ENCODE assay signal across 15 cellular contexts in the genomic region with DNA sequence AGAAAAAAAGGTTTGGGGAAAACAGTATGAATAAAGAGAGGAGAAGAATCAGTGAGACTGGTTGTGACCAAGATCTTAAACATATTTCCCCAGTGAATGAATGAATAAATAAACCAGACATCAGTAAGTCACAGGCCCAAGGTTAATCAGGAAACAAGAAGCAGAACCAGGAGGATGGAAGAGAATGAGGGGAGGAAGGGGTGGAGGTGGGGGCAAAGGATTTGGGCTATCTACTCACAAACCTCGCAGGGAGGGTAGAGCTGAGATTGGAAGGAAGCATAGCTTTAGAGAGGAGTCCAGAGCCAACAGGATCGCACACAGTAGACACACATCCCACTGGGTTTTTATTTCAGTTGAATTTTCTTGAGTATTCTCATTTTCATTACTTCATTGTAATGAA. TPM values are rescaled to one million over a fixed set of nuclear protein-coding genes. Genes with fewer than 3 reads are reported as not detected.
DNase-seq lines count a peak whose midpoint lies in the region; ATAC-seq and TF ChIP-seq lines count a peak whose summit lies in the region.
"Had no signal": no experiment of that assay in that cellular context is flagged by ENCODE, and none has a peak within 500 bp of the region (broad histone marks: within the 10 kb centered on the region; RNA-seq: fewer than 3 reads in every experiment).

No MANE protein-coding gene starts in this region.

- no peak overlapping the region for H3K4me3 ChIP-seq in HEK293 (ENCODE audit: low read depth, low read length)
- H3K4me3 ChIP-seq: HAP-1 had no signal

- no peak for TF ChIP-seq CTCF in HEK293 (tag by site-specific recombination; IDR thresholded peaks at IDR 0.05)

- no peak for DNase-seq in activated naive CD4-positive, alpha-beta T cell treated with anti-CD3 and anti-CD28 coated beads, Interleukin-2, amount 50 U/mL, for 72 hours (ENCODE audit: low spot score in 2 of 2)
- no peak for DNase-seq in activated naive CD4-positive, alpha-beta T cell treated with anti-CD3 and anti-CD28 coated beads, Interleukin-2, amount 50 U/mL, for 16 hours
- DNase-seq in activated naive CD8-positive, alpha-beta T cell treated with anti-CD3 and anti-CD28 coated beads, Interleukin-2, amount 50 U/mL, for 24 hours = no peak
- no peak for DNase-seq in DMS153 treated with DMSO at 0.1 percent for 48 hours (lab: John Stamatoyannopoulos, UW; ENCODE audit: unreplicated experiment)
- no peak for DNase-seq in SHP77 (lab: John Stamatoyannopoulos, UW)
- DNase-seq: DMS 273 treated with DMSO at 0.1 percent for 48 hours, EL, NCI-H1436, NCI-H2029 treated with DMSO at 0.1 percent for 48 hours, NCI-H524, SHP77 treated with DMSO at 0.1 percent for 48 hours had no signal

- no peak overlapping the region for H3K4me3 Mint-ChIP-seq in activated naive CD8-positive, alpha-beta T cell treated with anti-CD3 and anti-CD28 coated beads, Interleukin-2, amount 50 U/mL, for 24 hours
- H3K4me3 Mint-ChIP-seq: B cell had no signal

- H3K27ac Mint-ChIP-seq in activated naive CD4-positive, alpha-beta T cell treated with anti-CD3 and anti-CD28 coated beads, Interleukin-2, amount 50 U/mL, for 72 hours = peak overlapping the region; percentile 63
- H3K27ac Mint-ChIP-seq in activated naive CD8-positive, alpha-beta T cell treated with anti-CD3 and anti-CD28 coated beads, Interleukin-2, amount 50 U/mL, for 24 hours = peak overlapping the region; percentile 15
- H3K27ac Mint-ChIP-seq: B cell had no signal

- POLR2A ChIA-PET in HEK293 (lab: Yijun Ruan, JAX) = no interaction called here

- TF ChIP-seq POLR2A in GM18505 (IDR thresholded peaks at IDR 0.05; ENCODE audit: borderline replicate concordance, extremely low read depth, insufficient read depth, insufficient read length) = no peak

- H3K9me3 Mint-ChIP-seq in activated naive CD4-positive, alpha-beta T cell treated with anti-CD3 and anti-CD28 coated beads, Interleukin-2, amount 50 U/mL, for 72 hours = no peaks in the 10 kb centered on the region
- no peaks in the 10 kb centered on the region for H3K9me3 Mint-ChIP-seq in activated naive CD8-positive, alpha-beta T cell treated with anti-CD3 and anti-CD28 coated beads, Interleukin-2, amount 50 U/mL, for 24 hours

- no peaks in the 10 kb centered on the region for H3K27me3 Mint-ChIP-seq in activated naive CD8-positive, alpha-beta T cell treated with anti-CD3 and anti-CD28 coated beads, Interleukin-2, amount 50 U/mL, for 24 hours

- H3K27ac ChIP-seq in HEK293 (ENCODE audit: extremely low read depth, low read depth, low read length) = no peak overlapping the region

- ATAC-seq in activated naive CD4-positive, alpha-beta T cell treated with anti-CD3 and anti-CD28 coated beads, Interleukin-2, amount 50 U/mL, for 72 hours = no peak
- no peak for ATAC-seq in activated naive CD8-positive, alpha-beta T cell treated with anti-CD3 and anti-CD28 coated beads, Interleukin-2, amount 50 U/mL, for 24 hours
- no peak for ATAC-seq in GM18505 (IDR thresholded peaks at IDR 0.05; ENCODE audit: unreplicated experiment)

- peaks cover 0 to 37% of the 10 kb centered on the region in 2 donors for H3K36me3 Mint-ChIP-seq in activated naive CD4-positive, alpha-beta T cell treated with anti-CD3 and anti-CD28 coated beads, Interleukin-2, amount 50 U/mL, for 72 hours
- peaks cover 16% of the 10 kb centered on the region for H3K36me3 Mint-ChIP-seq in activated naive CD8-positive, alpha-beta T cell treated with anti-CD3 and anti-CD28 coated beads, Interleukin-2, amount 50 U/mL, for 24 hours (ENCODE audit: low read depth)

- 0 out of 2 replicates have a peak, but pooled peaks cover 3% of the 10 kb centered on the region for H3K4me1 ChIP-seq in HEK293 (ENCODE audit: control insufficient read depth, insufficient read depth, low read length)
- H3K4me1 ChIP-seq: HAP-1 had no signal

- no peaks in the 10 kb centered on the region for H3K9me3 ChIP-seq in HEK293 (ENCODE audit: control insufficient read depth, insufficient read depth, low read depth, low read length)
- H3K9me3 ChIP-seq: HAP-1 had no signal

- H3K36me3 ChIP-seq in HEK293 (ENCODE audit: control insufficient read depth in 2 of 2, insufficient read depth in 1 of 2, low read length in 2 of 2) = no peaks in the 10 kb centered on the region
- H3K36me3 ChIP-seq: HAP-1 had no signal

- CTCF ChIA-PET in HEK293 (lab: Yijun Ruan, JAX) = no interaction called here

- H3K4me1 Mint-ChIP-seq in activated naive CD8-positive, alpha-beta T cell treated with anti-CD3 and anti-CD28 coated beads, Interleukin-2, amount 50 U/mL, for 24 hours = peaks cover 36% of the 10 kb centered on the region
- H3K4me1 Mint-ChIP-seq: B cell had no signal

TF ChIP-seq in HEK293, 187 proteins besides CTCF, POLR2A, EP300 and RAD21:
- TF ChIP-seq, protein P1, sequence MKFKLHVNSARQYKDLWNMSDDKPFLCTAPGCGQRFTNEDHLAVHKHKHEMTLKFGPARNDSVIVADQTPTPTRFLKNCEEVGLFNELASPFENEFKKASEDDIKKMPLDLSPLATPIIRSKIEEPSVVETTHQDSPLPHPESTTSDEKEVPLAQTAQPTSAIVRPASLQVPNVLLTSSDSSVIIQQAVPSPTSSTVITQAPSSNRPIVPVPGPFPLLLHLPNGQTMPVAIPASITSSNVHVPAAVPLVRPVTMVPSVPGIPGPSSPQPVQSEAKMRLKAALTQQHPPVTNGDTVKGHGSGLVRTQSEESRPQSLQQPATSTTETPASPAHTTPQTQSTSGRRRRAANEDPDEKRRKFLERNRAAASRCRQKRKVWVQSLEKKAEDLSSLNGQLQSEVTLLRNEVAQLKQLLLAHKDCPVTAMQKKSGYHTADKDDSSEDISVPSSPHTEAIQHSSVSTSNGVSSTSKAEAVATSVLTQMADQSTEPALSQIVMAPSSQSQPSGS (tag by site-specific recombination; IDR thresholded peaks at IDR 0.05; ENCODE audit: low read depth) = no peak
- TF ChIP-seq ZNF169 (tag by site-specific recombination; IDR thresholded peaks at IDR 0.05) (no peak), KLF1 (tag by site-specific recombination; IDR thresholded peaks at IDR 0.05) (no peak), ZNF776 (tag by site-specific recombination; IDR thresholded peaks at IDR 0.05; ENCODE audit: borderline replicate concordance) (no peak), SP3 (tag by site-specific recombination; IDR thresholded peaks at IDR 0.05) (0 out of 2 replicates have a peak, but pooled peaks have one; percentile 8), YY1 (tag by site-specific recombination; IDR thresholded peaks at IDR 0.05) (no peak), ZNF398 (tag by site-specific recombination; IDR thresholded peaks at IDR 0.05) (peak; percentile 62), ZNF311 (tag by site-specific recombination; IDR thresholded peaks at IDR 0.05; ENCODE audit: borderline replicate concordance) (no peak), ZNF302 (tag by site-specific recombination; IDR thresholded peaks at IDR 0.05; ENCODE audit: low read depth) (no peak), ZNF19 (tag by site-specific recombination; IDR thresholded peaks at IDR 0.05; ENCODE audit: low read depth) (no peak), ZNF791 (tag by site-specific recombination; IDR thresholded peaks at IDR 0.05) (no peak), ZBTB48 (tag by site-specific recombination; IDR thresholded peaks at IDR 0.05) (no peak), ZSCAN16 (tag by site-specific recombination; IDR thresholded peaks at IDR 0.05) (no peak), ZNF600 (tag by site-specific recombination; IDR thresholded peaks at IDR 0.05) (no peak)
- TF ChIP-seq, protein P2, sequence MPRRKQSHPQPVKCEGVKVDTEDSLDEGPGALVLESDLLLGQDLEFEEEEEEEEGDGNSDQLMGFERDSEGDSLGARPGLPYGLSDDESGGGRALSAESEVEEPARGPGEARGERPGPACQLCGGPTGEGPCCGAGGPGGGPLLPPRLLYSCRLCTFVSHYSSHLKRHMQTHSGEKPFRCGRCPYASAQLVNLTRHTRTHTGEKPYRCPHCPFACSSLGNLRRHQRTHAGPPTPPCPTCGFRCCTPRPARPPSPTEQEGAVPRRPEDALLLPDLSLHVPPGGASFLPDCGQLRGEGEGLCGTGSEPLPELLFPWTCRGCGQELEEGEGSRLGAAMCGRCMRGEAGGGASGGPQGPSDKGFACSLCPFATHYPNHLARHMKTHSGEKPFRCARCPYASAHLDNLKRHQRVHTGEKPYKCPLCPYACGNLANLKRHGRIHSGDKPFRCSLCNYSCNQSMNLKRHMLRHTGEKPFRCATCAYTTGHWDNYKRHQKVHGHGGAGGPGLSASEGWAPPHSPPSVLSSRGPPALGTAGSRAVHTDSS (tag by site-specific recombination; IDR thresholded peaks at IDR 0.05) = no peak
TF ChIP-seq in HEK293: peak in this region for 2.

RNA-seq across cellular contexts. Expression of gene RICTOR, which starts 47.7 kb away (rescaled TPM):
- total RNA-seq in activated naive CD4-positive, alpha-beta T cell treated with anti-CD3 and anti-CD28 coated beads, Interleukin-2, amount 50 U/mL, for 72 hours = 10 to 100 TPM; 32.8 to 50.2 TPM
